ENCODE assay signal across 12 cellular contexts in the genomic region with DNA sequence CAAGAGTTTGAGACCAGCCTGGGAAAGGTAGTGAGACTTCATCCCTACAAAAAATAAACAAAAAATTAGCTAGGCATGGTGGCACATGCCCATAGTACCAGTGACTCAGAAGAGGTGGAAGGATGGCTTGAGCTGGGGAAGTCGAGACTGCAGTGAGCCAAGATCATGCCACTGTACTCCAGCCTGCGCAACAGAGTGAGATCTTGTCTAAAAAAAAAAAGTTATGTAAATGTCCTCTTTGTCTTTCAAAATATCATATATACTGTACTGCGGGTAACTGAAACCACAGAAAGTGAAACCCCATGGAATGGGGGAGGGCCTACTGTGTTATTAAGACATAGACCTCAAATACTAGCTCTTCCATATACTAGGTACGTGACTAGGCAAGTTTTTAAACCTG. TPM values are rescaled to one million over a fixed set of nuclear protein-coding genes. Genes with fewer than 3 reads are reported as not detected.
DNase-seq lines count a peak whose midpoint lies in the region; ATAC-seq and TF ChIP-seq lines count a peak whose summit lies in the region.
"Had no signal": no experiment of that assay in that cellular context is flagged by ENCODE, and none has a peak within 500 bp of the region (broad histone marks: within the 10 kb centered on the region; RNA-seq: fewer than 3 reads in every experiment).

No MANE protein-coding gene starts in this region.

- ATAC-seq in GM18861 (IDR thresholded peaks at IDR 0.05; ENCODE audit: unreplicated experiment) (peak; percentile 80), GM21825 (IDR thresholded peaks at IDR 0.05; ENCODE audit: unreplicated experiment) (peak; percentile 74), HG03457 (IDR thresholded peaks at IDR 0.05; ENCODE audit: unreplicated experiment) (peak; percentile 88), SK-N-SH treated with all-trans-retinoic acid at 6 μM for 48 hours (no peak)
- ATAC-seq: activated naive CD4-positive, alpha-beta T cell treated with anti-CD3 and anti-CD28 coated beads, Interleukin-2, amount 50 U/mL, for 72 hours had no signal

- no peaks in the 10 kb centered on the region for H3K27me3 Mint-ChIP-seq in dendritic cell treated with granulocyte-macrophage colony-stimulating factor and Interleukin-4, amounts not matched to agents 40 ng/mL and 50 ng/mL, for 4 days
- no peaks in the 10 kb centered on the region for H3K27me3 Mint-ChIP-seq in activated naive CD4-positive, alpha-beta T cell treated with anti-CD3 and anti-CD28 coated beads for 36 hours (ENCODE audit: low read depth)

- H3K9me3 Mint-ChIP-seq in dendritic cell treated with granulocyte-macrophage colony-stimulating factor and Interleukin-4, amounts not matched to agents 40 ng/mL and 50 ng/mL, for 4 days: no peaks in the 10 kb centered on the region
- no peaks in the 10 kb centered on the region for H3K9me3 Mint-ChIP-seq in activated naive CD4-positive, alpha-beta T cell treated with anti-CD3 and anti-CD28 coated beads for 36 hours
- H3K9me3 Mint-ChIP-seq: activated naive CD4-positive, alpha-beta T cell treated with anti-CD3 and anti-CD28 coated beads, Interleukin-2, amount 50 U/mL, for 72 hours; endodermal cell had no signal

- H3K4me3 Mint-ChIP-seq in dendritic cell treated with granulocyte-macrophage colony-stimulating factor and Interleukin-4, amounts not matched to agents 40 ng/mL and 50 ng/mL, for 4 days: no peak overlapping the region
- H3K4me3 Mint-ChIP-seq in activated naive CD4-positive, alpha-beta T cell treated with anti-CD3 and anti-CD28 coated beads for 36 hours: no peak overlapping the region
- H3K4me3 Mint-ChIP-seq: endodermal cell had no signal

- peaks cover 23% of the 10 kb centered on the region for H3K4me1 Mint-ChIP-seq in dendritic cell treated with granulocyte-macrophage colony-stimulating factor and Interleukin-4, amounts not matched to agents 40 ng/mL and 50 ng/mL, for 4 days (ENCODE audit: low read depth)
- H3K4me1 Mint-ChIP-seq in activated naive CD4-positive, alpha-beta T cell treated with anti-CD3 and anti-CD28 coated beads for 36 hours (ENCODE audit: low read depth): peaks cover 2% of the 10 kb centered on the region
- H3K4me1 Mint-ChIP-seq: endodermal cell had no signal

- H3K27ac Mint-ChIP-seq in dendritic cell treated with granulocyte-macrophage colony-stimulating factor and Interleukin-4, amounts not matched to agents 40 ng/mL and 50 ng/mL, for 4 days: peak overlapping the region; percentile 38
- H3K27ac Mint-ChIP-seq in activated naive CD4-positive, alpha-beta T cell treated with anti-CD3 and anti-CD28 coated beads for 36 hours: no peak overlapping the region
- H3K27ac Mint-ChIP-seq: activated naive CD4-positive, alpha-beta T cell treated with anti-CD3 and anti-CD28 coated beads, Interleukin-2, amount 50 U/mL, for 72 hours; endodermal cell had no signal

- intact Hi-C loops in dendritic cell treated with granulocyte-macrophage colony-stimulating factor and Interleukin-4, amounts not matched to agents 40 ng/mL and 50 ng/mL, for 4 days (cut with micrococcal nuclease): no loop called here
- intact Hi-C loops in activated naive CD4-positive, alpha-beta T cell treated with anti-CD3 and anti-CD28 coated beads for 36 hours (cut with micrococcal nuclease): no loop called here

- CTCF ChIA-PET in activated naive CD4-positive, alpha-beta T cell treated with anti-CD3 and anti-CD28 coated beads for 36 hours (lab: Charles Lee): no interaction called here

- peaks cover 48% of the 10 kb centered on the region for H3K36me3 Mint-ChIP-seq in dendritic cell treated with granulocyte-macrophage colony-stimulating factor and Interleukin-4, amounts not matched to agents 40 ng/mL and 50 ng/mL, for 4 days (ENCODE audit: low read depth)
- peaks cover 20% of the 10 kb centered on the region for H3K36me3 Mint-ChIP-seq in activated naive CD4-positive, alpha-beta T cell treated with anti-CD3 and anti-CD28 coated beads for 36 hours (ENCODE audit: low read depth)

- no peak for DNase-seq in KG1 (lab: John Stamatoyannopoulos, UW)
- no peak for DNase-seq in activated naive CD4-positive, alpha-beta T cell treated with anti-CD3 and anti-CD28 coated beads for 36 hours
- no peak for DNase-seq in activated naive CD4-positive, alpha-beta T cell (lab: John Stamatoyannopoulos, UW)
- DNase-seq: DMS153, endodermal cell, NCI-H510A had no signal

TF ChIP-seq in SK-N-SH treated with all-trans-retinoic acid at 6 μM for 48 hours, 23 proteins besides CTCF, POLR2A, EP300 and RAD21:
- TF ChIP-seq RARB (CRISPR knock-in tag; IDR thresholded peaks at IDR 0.05): no peak
- TF ChIP-seq CSRNP3 (CRISPR knock-in tag; IDR thresholded peaks at IDR 0.05): no peak
- TF ChIP-seq ZFP30 (CRISPR knock-in tag; IDR thresholded peaks at IDR 0.05): no peak

RNA-seq across cellular contexts. Expression of gene ACADM, which starts 20.8 kb away (rescaled TPM):
- total RNA-seq in activated naive CD4-positive, alpha-beta T cell treated with anti-CD3 and anti-CD28 coated beads for 36 hours: 10 to 100 TPM; 37.1 to 38.5 TPM

RNA-seq across cellular contexts. Expression of gene RABGGTB, which starts 40.8 kb away (rescaled TPM):
- total RNA-seq in activated naive CD4-positive, alpha-beta T cell treated with anti-CD3 and anti-CD28 coated beads for 36 hours: 100 to 1,000 TPM; 158 to 162 TPM

RNA-seq across cellular contexts. Expression of gene MSH4, which starts 51.4 kb away (rescaled TPM):
- under 1 TPM; 0.14 to 0.27 TPM for total RNA-seq in activated naive CD4-positive, alpha-beta T cell treated with anti-CD3 and anti-CD28 coated beads for 36 hours
